Comparison of ENCODE assay signal across 17 cellular contexts in genomic region chr4:174259580-174259979, GRCh38. TPM values are rescaled to one million over a fixed set of nuclear protein-coding genes. Genes with fewer than 3 reads are reported as not detected.
DNase-seq lines count a peak whose midpoint lies in the region; ATAC-seq and TF ChIP-seq lines count a peak whose summit lies in the region.
"Had no signal": no experiment of that assay in that cellular context is flagged by ENCODE, and none has a peak within 500 bp of the region (broad histone marks: within the 10 kb centered on the region; RNA-seq: fewer than 3 reads in every experiment).

No MANE protein-coding gene starts in this region.

- H3K79me2 ChIP-seq in OCI-LY3 (ENCODE audit: low read length) = peaks cover 2% of the 10 kb centered on the region; the same call in 1 of the 2 replicates

- H3K4me3 Mint-ChIP-seq in WTC11 = no peak overlapping the region
- no peak overlapping the region for H3K4me3 Mint-ChIP-seq in type B pancreatic cell
- H3K4me3 Mint-ChIP-seq: T-helper 17 cell had no signal

- TF ChIP-seq CTCF in BE2C (IDR thresholded peaks at IDR 0.05; ENCODE audit: low read depth, low read length) = peak; percentile 39
- peak; percentile 40 for TF ChIP-seq CTCF in OCI-LY3 (IDR thresholded peaks at IDR 0.05; ENCODE audit: low read depth, low read length)
- TF ChIP-seq CTCF in fibroblast of the aortic adventitia (IDR thresholded peaks at IDR 0.05; ENCODE audit: insufficient read depth, low read length) = no peak
- TF ChIP-seq CTCF in WTC11 (IDR thresholded peaks at IDR 0.05) = no peak
- TF ChIP-seq CTCF in type B pancreatic cell (conservative IDR thresholded peaks at IDR 0.05) = no peak

- H3K36me3 ChIP-seq in BE2C (peaks cover 73% of the 10 kb centered on the region), OCI-LY3 (replicated peaks; ENCODE audit: low read depth, low read length) (no peaks in the 10 kb centered on the region)
- H3K36me3 ChIP-seq: MG63 had no signal

- H3K4me1 Mint-ChIP-seq in WTC11 = no peaks in the 10 kb centered on the region
- peaks cover 9% of the 10 kb centered on the region for H3K4me1 Mint-ChIP-seq in type B pancreatic cell (ENCODE audit: unreplicated experiment)

- H3K27me3 ChIP-seq in BE2C (no peaks in the 10 kb centered on the region), OCI-LY3 (ENCODE audit: low read depth, low read length) (no peaks in the 10 kb centered on the region)
- H3K27me3 ChIP-seq: BLaER1, MG63 had no signal

- H3K27ac Mint-ChIP-seq in WTC11 (no peak overlapping the region), type B pancreatic cell (no peak overlapping the region)
- H3K27ac Mint-ChIP-seq: T-helper 17 cell had no signal

- no peak for DNase-seq in BE2C
- peak; percentile 7 for DNase-seq in fibroblast of the aortic adventitia (ENCODE audit: low read depth)
- no peak for DNase-seq in WTC11 (ENCODE audit: low spot score)
- DNase-seq in NCI-H510A (lab: John Stamatoyannopoulos, UW) = no peak
- no peak for DNase-seq in type B pancreatic cell (ENCODE audit: extremely low spot score, unreplicated experiment)
- DNase-seq: MG63; NCI-H1105; NCI-H1694 treated with DMSO at 0.1 percent for 48 hours; NCI-H2171; NK-92 treated with Interleukin-12 subunit alpha and Interleukin-12 subunit beta, amount 100 ng/mL, for 24 hours; PC-9; T-helper 17 cell had no signal

- H3K4me1 ChIP-seq in BE2C = peaks cover 24% of the 10 kb centered on the region
- H3K4me1 ChIP-seq in OCI-LY3 (ENCODE audit: low read length) = peaks cover 50% of the 10 kb centered on the region
- H3K4me1 ChIP-seq: BLaER1 had no signal

- no peaks in the 10 kb centered on the region for H3K36me3 Mint-ChIP-seq in WTC11
- H3K36me3 Mint-ChIP-seq in type B pancreatic cell = peaks cover 3% of the 10 kb centered on the region

- H3K4me2 ChIP-seq in OCI-LY3 (ENCODE audit: low read length) = no peak overlapping the region; the same call in 1 of the 2 replicates
- H3K4me2 ChIP-seq: BLaER1, KMS-11, PC-9 had no signal

- H3K4me3 ChIP-seq in BE2C (ENCODE audit: low read depth, low read length) = peak overlapping the region; percentile 83
- no peak overlapping the region for H3K4me3 ChIP-seq in OCI-LY3 (ENCODE audit: low read length)
- no peak overlapping the region for H3K4me3 ChIP-seq in fibroblast of the aortic adventitia (ENCODE audit: low read depth, low read length)
- H3K4me3 ChIP-seq: BLaER1, MG63, PC-9 had no signal

- H3K9me3 Mint-ChIP-seq in WTC11 (no peaks in the 10 kb centered on the region), type B pancreatic cell (no peaks in the 10 kb centered on the region)

- no peak overlapping the region for H2AFZ ChIP-seq in OCI-LY3 (ENCODE audit: low read depth, low read length)
- H2AFZ ChIP-seq: PC-9 had no signal

- H4K20me1 ChIP-seq in OCI-LY3 (ENCODE audit: insufficient read depth, low read length) = no peaks in the 10 kb centered on the region

- H3K9me3 ChIP-seq in BE2C (no peaks in the 10 kb centered on the region), OCI-LY3 (ENCODE audit: insufficient read depth, low read length) (no peaks in the 10 kb centered on the region)
- H3K9me3 ChIP-seq: BLaER1, MG63 had no signal

- H3K27me3 Mint-ChIP-seq in WTC11 (ENCODE audit: low read depth) = no peaks in the 10 kb centered on the region
- no peaks in the 10 kb centered on the region for H3K27me3 Mint-ChIP-seq in type B pancreatic cell
- H3K27me3 Mint-ChIP-seq: T-helper 17 cell had no signal

- H3K27ac ChIP-seq in OCI-LY3 (ENCODE audit: low read length) = no peak overlapping the region
- H3K27ac ChIP-seq: BLaER1, KMS-11, PC-9 had no signal

- H3K9ac ChIP-seq in OCI-LY3 (ENCODE audit: low read length) = no peak overlapping the region
- H3K9ac ChIP-seq: BLaER1, KMS-11 had no signal

- CTCF ChIA-PET in WTC11 (lab: Charles Lee) = interaction anchor here (0.9 kb wide), 1 partner anchor 37 kb away, joined by 3 read pairs; no protein-coding TSS in a partner anchor

- peak; percentile 6 for ATAC-seq in GM21619 (IDR thresholded peaks at IDR 0.05; ENCODE audit: unreplicated experiment)
- no peak for ATAC-seq in WTC11
- ATAC-seq: Right ventricle myocardium inferior, T-helper 17 cell had no signal

- POLR2A ChIA-PET in WTC11 (lab: Charles Lee) = no interaction called here

TF ChIP-seq in WTC11, 78 proteins besides CTCF, POLR2A, EP300 and RAD21 (continues in another document):
- no peak for TF ChIP-seq ZMAT4 (CRISPR knock-in tag; IDR thresholded peaks at IDR 0.05)
- TF ChIP-seq FOXP4 (CRISPR knock-in tag; IDR thresholded peaks at IDR 0.05) = no peak
- TF ChIP-seq FOXK1 (CRISPR knock-in tag; IDR thresholded peaks at IDR 0.05) = no peak
- TF ChIP-seq ATF2 (CRISPR knock-in tag; IDR thresholded peaks at IDR 0.05; ENCODE audit: borderline replicate concordance, low read depth) = no peak
- TF ChIP-seq, protein P1, sequence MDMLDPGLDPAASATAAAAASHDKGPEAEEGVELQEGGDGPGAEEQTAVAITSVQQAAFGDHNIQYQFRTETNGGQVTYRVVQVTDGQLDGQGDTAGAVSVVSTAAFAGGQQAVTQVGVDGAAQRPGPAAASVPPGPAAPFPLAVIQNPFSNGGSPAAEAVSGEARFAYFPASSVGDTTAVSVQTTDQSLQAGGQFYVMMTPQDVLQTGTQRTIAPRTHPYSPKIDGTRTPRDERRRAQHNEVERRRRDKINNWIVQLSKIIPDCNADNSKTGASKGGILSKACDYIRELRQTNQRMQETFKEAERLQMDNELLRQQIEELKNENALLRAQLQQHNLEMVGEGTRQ (CRISPR knock-in tag; IDR thresholded peaks at IDR 0.05) = no peak
- TF ChIP-seq SP1 (CRISPR knock-in tag; conservative IDR thresholded peaks at IDR 0.05) = no peak
- no peak for TF ChIP-seq ZNF232 (CRISPR knock-in tag; IDR thresholded peaks at IDR 0.05)
- TF ChIP-seq, protein P2, sequence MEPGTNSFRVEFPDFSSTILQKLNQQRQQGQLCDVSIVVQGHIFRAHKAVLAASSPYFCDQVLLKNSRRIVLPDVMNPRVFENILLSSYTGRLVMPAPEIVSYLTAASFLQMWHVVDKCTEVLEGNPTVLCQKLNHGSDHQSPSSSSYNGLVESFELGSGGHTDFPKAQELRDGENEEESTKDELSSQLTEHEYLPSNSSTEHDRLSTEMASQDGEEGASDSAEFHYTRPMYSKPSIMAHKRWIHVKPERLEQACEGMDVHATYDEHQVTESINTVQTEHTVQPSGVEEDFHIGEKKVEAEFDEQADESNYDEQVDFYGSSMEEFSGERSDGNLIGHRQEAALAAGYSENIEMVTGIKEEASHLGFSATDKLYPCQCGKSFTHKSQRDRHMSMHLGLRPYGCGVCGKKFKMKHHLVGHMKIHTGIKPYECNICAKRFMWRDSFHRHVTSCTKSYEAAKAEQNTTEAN (CRISPR knock-in tag; IDR thresholded peaks at IDR 0.05) = no peak
- TF ChIP-seq KAT7 (CRISPR knock-in tag; IDR thresholded peaks at IDR 0.05; ENCODE audit: borderline replicate concordance) = no peak
- TF ChIP-seq, protein P3, sequence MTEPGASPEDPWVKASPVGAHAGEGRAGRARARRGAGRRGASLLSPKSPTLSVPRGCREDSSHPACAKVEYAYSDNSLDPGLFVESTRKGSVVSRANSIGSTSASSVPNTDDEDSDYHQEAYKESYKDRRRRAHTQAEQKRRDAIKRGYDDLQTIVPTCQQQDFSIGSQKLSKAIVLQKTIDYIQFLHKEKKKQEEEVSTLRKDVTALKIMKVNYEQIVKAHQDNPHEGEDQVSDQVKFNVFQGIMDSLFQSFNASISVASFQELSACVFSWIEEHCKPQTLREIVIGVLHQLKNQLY (CRISPR knock-in tag; IDR thresholded peaks at IDR 0.05) = no peak
- no peak for TF ChIP-seq ZNF671 (CRISPR knock-in tag; IDR thresholded peaks at IDR 0.05)
- no peak for TF ChIP-seq SMAD4 (CRISPR knock-in tag; IDR thresholded peaks at IDR 0.05)

RNA-seq across cellular contexts. Expression of gene FBXO8, which starts 23.9 kb away (rescaled TPM):
- 84.5 TPM for polyA plus RNA-seq in BE2C (2012; ENCODE audit: insufficient read depth, insufficient read length, low read depth)
- total RNA-seq in fibroblast of the aortic adventitia (ENCODE audit: low replicate concordance) = 11.2 and 39.1 TPM in 2 replicates
- total RNA-seq in WTC11 (2021) = 7.5 to 10.5 TPM (median 9.0 TPM) in 3 replicates
- total RNA-seq in type B pancreatic cell (ENCODE audit: low replicate concordance) = 17.7 and 25.1 TPM in 2 replicates

RNA-seq across cellular contexts. Expression of gene CEP44, which starts 24.1 kb away (rescaled TPM):
- polyA plus RNA-seq in BE2C (2012; ENCODE audit: insufficient read depth, insufficient read length, low read depth) = 30.6 TPM
- 22.7 and 26.4 TPM in 2 replicates for total RNA-seq in fibroblast of the aortic adventitia (ENCODE audit: low replicate concordance)
- total RNA-seq in WTC11 (2021) = 17.9 to 21.6 TPM (median 19.8 TPM) in 3 replicates
- 15.2 and 19.1 TPM in 2 replicates for total RNA-seq in type B pancreatic cell (ENCODE audit: low replicate concordance)

Comparison
In these comparisons a context has a peak if more than half of its experiments do, and no peak if none do; other contexts are left out.
1. CTCF ChIP-seq: peak in BE2C (single experiment) and OCI-LY3 (single experiment); none in fibroblast of the aortic adventitia (single experiment), WTC11 (single experiment) and type B pancreatic cell (single experiment).